In genomic region chr3:133441867-133442270, GRCh38 we compare ENCODE assay signal across 1 cellular context.
TF ChIP-seq lines count a peak whose summit lies in the region.

No MANE protein-coding gene starts in this region.

TF ChIP-seq in SK-N-SH, 30 proteins besides CTCF, POLR2A, EP300 and RAD21 (continued from another document):
- TF ChIP-seq REST (IDR thresholded peaks at IDR 0.05; ENCODE audit: low read depth, low read length): no peak
- no peak for TF ChIP-seq FOSL2 (IDR thresholded peaks at IDR 0.05; ENCODE audit: borderline replicate concordance, low read depth)
- no peak for TF ChIP-seq POLR2AphosphoS5 (IDR thresholded peaks at IDR 0.05; ENCODE audit: low read depth, low read length)
- TF ChIP-seq, protein P1, sequence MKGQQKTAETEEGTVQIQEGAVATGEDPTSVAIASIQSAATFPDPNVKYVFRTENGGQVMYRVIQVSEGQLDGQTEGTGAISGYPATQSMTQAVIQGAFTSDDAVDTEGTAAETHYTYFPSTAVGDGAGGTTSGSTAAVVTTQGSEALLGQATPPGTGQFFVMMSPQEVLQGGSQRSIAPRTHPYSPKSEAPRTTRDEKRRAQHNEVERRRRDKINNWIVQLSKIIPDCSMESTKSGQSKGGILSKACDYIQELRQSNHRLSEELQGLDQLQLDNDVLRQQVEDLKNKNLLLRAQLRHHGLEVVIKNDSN (IDR thresholded peaks at IDR 0.05; ENCODE audit: borderline replicate concordance, low read depth): no peak
